9 cellular contexts compared by ENCODE assay signal in the genomic region with DNA sequence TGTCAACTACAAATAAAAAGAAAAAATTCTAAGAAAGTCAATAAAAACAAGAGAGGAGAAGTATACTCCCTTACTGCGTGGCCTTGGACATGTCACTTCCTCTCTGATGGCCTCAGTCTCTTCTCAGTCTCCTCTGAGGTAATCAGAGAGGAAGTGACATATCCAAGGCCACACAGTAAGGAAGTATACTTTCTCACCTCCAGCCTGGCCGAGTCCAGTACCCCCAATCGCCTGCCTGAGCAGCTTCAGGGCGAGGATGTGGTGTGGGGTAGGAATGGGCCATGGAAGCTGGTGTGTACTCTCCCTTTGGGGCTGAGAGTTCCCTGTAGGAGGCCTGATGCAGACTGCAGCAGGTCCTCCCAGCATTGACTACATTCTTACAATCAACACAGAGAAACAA. TPM values are rescaled to one million over a fixed set of nuclear protein-coding genes. Genes with fewer than 3 reads are reported as not detected.
DNase-seq lines count a peak whose midpoint lies in the region; ATAC-seq and TF ChIP-seq lines count a peak whose summit lies in the region.
"Had no signal": no experiment of that assay in that cellular context is flagged by ENCODE, and none has a peak within 500 bp of the region (broad histone marks: within the 10 kb centered on the region; RNA-seq: fewer than 3 reads in every experiment).

No MANE protein-coding gene starts in this region.

- TF ChIP-seq CTCF in heart left ventricle (IDR thresholded peaks at IDR 0.05), result no peak
- no peak for TF ChIP-seq CTCF in HL-60 (IDR thresholded peaks at IDR 0.05; ENCODE audit: insufficient read depth, low read length)
- no peak for TF ChIP-seq CTCF in glutamatergic neuron (IDR thresholded peaks at IDR 0.05; ENCODE audit: partially characterized antibody, unreplicated experiment)

- DNase-seq in heart left ventricle (no peak), Right ventricle myocardium superior (no peak), HL-60 (ENCODE audit: low read depth in 1 of 2, low spot score in 1 of 2) (peak; percentile 63 to 80), NCI-H1694 treated with DMSO at 0.1 percent for 48 hours (lab: John Stamatoyannopoulos, UW) (no peak), glutamatergic neuron (no peak)

- no peaks in the 10 kb centered on the region for H3K27me3 Mint-ChIP-seq in activated T-helper 17 cell treated with anti-CD3 and anti-CD28 coated beads, Interleukin-2, amount 50 U/mL, for 72 hours
- peaks cover 4% of the 10 kb centered on the region for H3K27me3 Mint-ChIP-seq in stimulated activated memory B cell treated with anti-CD40 and anti-IgM and Interleukin-4, amounts not matched to agents 10 μg/mL and 1 μg/mL and 100 μg/mL, for 72 hours
- H3K27me3 Mint-ChIP-seq in glutamatergic neuron (ENCODE audit: unreplicated experiment), result peaks cover 5% of the 10 kb centered on the region

- H3K4me3 Mint-ChIP-seq in activated T-helper 17 cell treated with anti-CD3 and anti-CD28 coated beads, Interleukin-2, amount 50 U/mL, for 72 hours, result peak overlapping the region; percentile 90
- H3K4me3 Mint-ChIP-seq in stimulated activated memory B cell treated with anti-CD40 and anti-IgM and Interleukin-4, amounts not matched to agents 10 μg/mL and 1 μg/mL and 100 μg/mL, for 72 hours, result no peak overlapping the region
- H3K4me3 Mint-ChIP-seq in glutamatergic neuron (ENCODE audit: unreplicated experiment), result no peak overlapping the region

- H3K4me1 Mint-ChIP-seq in activated T-helper 17 cell treated with anti-CD3 and anti-CD28 coated beads, Interleukin-2, amount 50 U/mL, for 72 hours, result peaks cover 73% of the 10 kb centered on the region
- H3K4me1 Mint-ChIP-seq in stimulated activated memory B cell treated with anti-CD40 and anti-IgM and Interleukin-4, amounts not matched to agents 10 μg/mL and 1 μg/mL and 100 μg/mL, for 72 hours, result peaks cover 55% of the 10 kb centered on the region
- no peaks in the 10 kb centered on the region for H3K4me1 Mint-ChIP-seq in glutamatergic neuron (ENCODE audit: low read depth, unreplicated experiment)

- 72 to 79% (median 77%) methylated on average over 4 of the region's 4 CpGs for WGBS in heart left ventricle, 4 donors

- intact Hi-C loops in heart left ventricle (cut with DNase I) (no loop called here), Right ventricle myocardium superior (cut with DNase I) (no loop called here)

- H3K4me3 ChIP-seq in heart left ventricle (no peak overlapping the region), HL-60 (replicated peaks; ENCODE audit: insufficient read depth, low read length) (no peak overlapping the region)
- H3K4me3 ChIP-seq: BLaER1 had no signal

- H3K27ac ChIP-seq in heart left ventricle (peak overlapping the region in 1 of 12 donors; percentile 39), HL-60 (replicated peaks) (peak overlapping the region; percentile 85)
- H3K27ac ChIP-seq: BLaER1 had no signal

- no peaks in the 10 kb centered on the region for H3K36me3 ChIP-seq in heart left ventricle
- H3K36me3 ChIP-seq: BLaER1 had no signal

- H3K27me3 ChIP-seq in heart left ventricle (no peaks in the 10 kb centered on the region), HL-60 (ENCODE audit: insufficient read depth, poor library complexity, severe bottlenecking) (no peaks in the 10 kb centered on the region)
- H3K27me3 ChIP-seq: BLaER1 had no signal

- H3K9me3 Mint-ChIP-seq in activated T-helper 17 cell treated with anti-CD3 and anti-CD28 coated beads, Interleukin-2, amount 50 U/mL, for 72 hours, result peaks cover 3% of the 10 kb centered on the region
- H3K9me3 Mint-ChIP-seq in stimulated activated memory B cell treated with anti-CD40 and anti-IgM and Interleukin-4, amounts not matched to agents 10 μg/mL and 1 μg/mL and 100 μg/mL, for 72 hours, result no peaks in the 10 kb centered on the region
- H3K9me3 Mint-ChIP-seq in glutamatergic neuron (ENCODE audit: unreplicated experiment), result no peaks in the 10 kb centered on the region

- ATAC-seq in heart left ventricle (peak in 3 of 4 donors; percentile 35 to 72 (median 60)), Right ventricle myocardium superior (ENCODE audit: poor library complexity) (no peak), HG03280 (IDR thresholded peaks at IDR 0.05; ENCODE audit: unreplicated experiment) (no peak)
- peak; percentile 48 for ATAC-seq in activated T-helper 17 cell treated with anti-CD3 and anti-CD28 coated beads, Interleukin-2, amount 50 U/mL, for 72 hours (replicated peaks)
- ATAC-seq in stimulated activated memory B cell treated with anti-CD40 and anti-IgM and Interleukin-4, amounts not matched to agents 10 μg/mL and 1 μg/mL and 100 μg/mL, for 72 hours, result peak; percentile 54

- H3K9me3 ChIP-seq in heart left ventricle, result no peaks in the 10 kb centered on the region
- H3K9me3 ChIP-seq: BLaER1 had no signal

- no peak for TF ChIP-seq POLR2A in heart left ventricle (IDR thresholded peaks at IDR 0.05)

- H3K27ac Mint-ChIP-seq in activated T-helper 17 cell treated with anti-CD3 and anti-CD28 coated beads, Interleukin-2, amount 50 U/mL, for 72 hours, result peak overlapping the region; percentile 64
- H3K27ac Mint-ChIP-seq in stimulated activated memory B cell treated with anti-CD40 and anti-IgM and Interleukin-4, amounts not matched to agents 10 μg/mL and 1 μg/mL and 100 μg/mL, for 72 hours, result peak overlapping the region; percentile 35
- no peak overlapping the region for H3K27ac Mint-ChIP-seq in glutamatergic neuron (ENCODE audit: unreplicated experiment)

- H3K36me3 Mint-ChIP-seq in activated T-helper 17 cell treated with anti-CD3 and anti-CD28 coated beads, Interleukin-2, amount 50 U/mL, for 72 hours (ENCODE audit: low read depth), result peaks cover 100% of the 10 kb centered on the region
- H3K36me3 Mint-ChIP-seq in stimulated activated memory B cell treated with anti-CD40 and anti-IgM and Interleukin-4, amounts not matched to agents 10 μg/mL and 1 μg/mL and 100 μg/mL, for 72 hours, result peaks cover 31% of the 10 kb centered on the region
- no peaks in the 10 kb centered on the region for H3K36me3 Mint-ChIP-seq in glutamatergic neuron (ENCODE audit: unreplicated experiment)

- H3K4me1 ChIP-seq in heart left ventricle, result peaks cover 0 to 38% (median 0%) of the 10 kb centered on the region in 12 donors

RNA-seq across cellular contexts. Expression of gene VDR, which starts 15.8 kb away (rescaled TPM):
- total RNA-seq in heart left ventricle (1 to 10 TPM in 3 of 9 donors, under 1 TPM in 6; 0.15 to 4.3 (median 0.63) TPM), Right ventricle myocardium superior (0.11 TPM), glutamatergic neuron (ENCODE audit: unreplicated experiment) (not detected)
- 1 to 10 TPM in 1 of 2 donors, under 1 TPM in 1; 0.15 to 2.0 TPM for polyA plus RNA-seq in heart left ventricle
- 100 to 1,000 TPM in 1 of 2 donors, 10 to 100 TPM in 1; 70.9 to 182 TPM for total RNA-seq in activated T-helper 17 cell treated with anti-CD3 and anti-CD28 coated beads, Interleukin-2, amount 50 U/mL, for 72 hours

Comparison
In these comparisons a context has a peak if more than half of its experiments do, and no peak if none do; other contexts are left out.
1. ATAC-seq: peak in heart left ventricle (3 of 4), activated T-helper 17 cell treated with anti-CD3 and anti-CD28 coated beads, Interleukin-2, amount 50 U/mL, for 72 hours (single experiment) and stimulated activated memory B cell treated with anti-CD40 and anti-IgM and Interleukin-4, amounts not matched to agents 10 μg/mL and 1 μg/mL and 100 μg/mL, for 72 hours (single experiment); none in Right ventricle myocardium superior (single experiment) and HG03280 (single experiment).
2. DNase-seq: peak in HL-60 (2 of 2); none in heart left ventricle (0 of 5), Right ventricle myocardium superior (single experiment), NCI-H1694 treated with DMSO at 0.1 percent for 48 hours (single experiment) and glutamatergic neuron (single experiment).
3. RNA of gene VDR, which starts 15.8 kb away (total RNA-seq): 70.9 to 182 TPM in activated T-helper 17 cell treated with anti-CD3 and anti-CD28 coated beads, Interleukin-2, amount 50 U/mL, for 72 hours; 0.15 to 4.3 TPM in heart left ventricle, 0.11 TPM in Right ventricle myocardium superior (single experiment) and not detected in glutamatergic neuron (single experiment); every median in the first group is over 10 times any median in the second.